ENCODE assay signal across 9 cellular contexts in genomic region chr19:46951236-46951986, GRCh38.
DNase-seq lines count a peak whose midpoint lies in the region; ATAC-seq, FAIRE-seq and TF ChIP-seq lines count a peak whose summit lies in the region.
"Had no signal": no experiment of that assay in that cellular context is flagged by ENCODE, and none has a peak within 500 bp of the region (broad histone marks: within the 10 kb centered on the region; RNA-seq: fewer than 3 reads in every experiment).

No MANE protein-coding gene starts in this region.

- no peaks in the 10 kb centered on the region for H3K9me3 ChIP-seq in PC-3 (ENCODE audit: low read length)
- no peaks in the 10 kb centered on the region for H3K9me3 ChIP-seq in upper lobe of right lung

- H3K36me3 ChIP-seq in PC-3 (ENCODE audit: low read depth, low read length) = no peaks in the 10 kb centered on the region
- H3K36me3 ChIP-seq in upper lobe of right lung = no peaks in the 10 kb centered on the region

- no peaks in the 10 kb centered on the region for H3K27me3 ChIP-seq in PC-3 (ENCODE audit: low read length)
- H3K27me3 ChIP-seq in upper lobe of right lung = no peaks in the 10 kb centered on the region

- peak overlapping the region; percentile 57 for H3K9ac ChIP-seq in PC-3 (ENCODE audit: low read length)

- intact Hi-C loops in PC-3 (cut with micrococcal nuclease) (loop anchor here (5.0 kb wide), 1 partner anchor 41 kb away; no protein-coding TSS in a partner anchor), upper lobe of right lung (cut with DNase I) (no loop called here)

- CTCF ChIA-PET in PC-3 (lab: Charles Lee) = no interaction called here

- peaks cover 69% of the 10 kb centered on the region for H3K79me2 ChIP-seq in PC-3 (ENCODE audit: low read length)

- no peaks in the 10 kb centered on the region for H3K9me3 Mint-ChIP-seq in activated naive CD4-positive, alpha-beta T cell treated with anti-CD3 and anti-CD28 coated beads, Interleukin-2, amount 50 U/mL, for 72 hours
- no peaks in the 10 kb centered on the region for H3K9me3 Mint-ChIP-seq in stimulated activated naive CD8-positive, alpha-beta T cell treated with anti-CD3 and anti-CD28 coated beads, Interleukin-15, amount 100 ng/mL, for 72 hours

- H3K4me1 ChIP-seq in PC-3 (ENCODE audit: insufficient read depth, low read length) (peaks cover 43% of the 10 kb centered on the region), upper lobe of right lung (peaks cover 54% of the 10 kb centered on the region)

- H3K36me3 Mint-ChIP-seq in activated naive CD4-positive, alpha-beta T cell treated with anti-CD3 and anti-CD28 coated beads, Interleukin-2, amount 50 U/mL, for 72 hours = no peaks in the 10 kb centered on the region

- no TSS peak for BruUV-seq in PC-3 (replicated peaks; lab: Mats Ljungman, UMichigan)

- ATAC-seq in activated naive CD4-positive, alpha-beta T cell treated with anti-CD3 and anti-CD28 coated beads, Interleukin-2, amount 50 U/mL, for 72 hours = peak; percentile 80 to 89
- peak; percentile 86 for ATAC-seq in PC-3
- ATAC-seq in stimulated activated naive CD8-positive, alpha-beta T cell treated with anti-CD3 and anti-CD28 coated beads, Interleukin-15, amount 100 ng/mL, for 72 hours = peak; percentile 78
- ATAC-seq in upper lobe of right lung = no peak

- no peaks in the 10 kb centered on the region for H3K9me2 ChIP-seq in PC-3 (replicated peaks; ENCODE audit: low read length)

- no peak for TF ChIP-seq CTCF in PC-3 (conservative IDR thresholded peaks at IDR 0.05; ENCODE audit: low read depth, low read length)
- no peak for TF ChIP-seq CTCF in fibroblast of the aortic adventitia (IDR thresholded peaks at IDR 0.05; ENCODE audit: insufficient read depth, low read length)
- no peak for TF ChIP-seq CTCF in upper lobe of right lung (IDR thresholded peaks at IDR 0.05)

- peak overlapping the region; percentile 76 for H3K4me2 ChIP-seq in PC-3 (ENCODE audit: low read length)

- POLR2A ChIA-PET in PC-3 (lab: Charles Lee; ENCODE audit: unreplicated experiment) = interaction anchor here (0.6 kb wide), 1 partner anchor 77 kb away, joined by 6 read pairs; no protein-coding TSS in a partner anchor

- H3K27ac Mint-ChIP-seq in activated naive CD4-positive, alpha-beta T cell treated with anti-CD3 and anti-CD28 coated beads, Interleukin-2, amount 50 U/mL, for 72 hours = peak overlapping the region; percentile 32 to 46
- peak overlapping the region in 1 of 2 donors; percentile 36 for H3K27ac Mint-ChIP-seq in stimulated activated naive CD8-positive, alpha-beta T cell treated with anti-CD3 and anti-CD28 coated beads, Interleukin-15, amount 100 ng/mL, for 72 hours

- H3K27ac ChIP-seq in PC-3 (ENCODE audit: low read length) (peak overlapping the region; percentile 87), upper lobe of right lung (no peak overlapping the region)

- no peak overlapping the region for H2AFZ ChIP-seq in PC-3 (ENCODE audit: low read length)

- H4K20me1 ChIP-seq in PC-3 (ENCODE audit: low read length) = no peaks in the 10 kb centered on the region

- no peak overlapping the region for H3K4me3 Mint-ChIP-seq in stimulated activated naive CD8-positive, alpha-beta T cell treated with anti-CD3 and anti-CD28 coated beads, Interleukin-15, amount 100 ng/mL, for 72 hours

- no peak for DNase-seq in activated naive CD4-positive, alpha-beta T cell treated with anti-CD3 and anti-CD28 coated beads, Interleukin-2, amount 50 U/mL, for 72 hours (ENCODE audit: low spot score in 2 of 2)
- DNase-seq in activated naive CD4-positive, alpha-beta T cell (lab: John Stamatoyannopoulos, UW) = no peak
- DNase-seq in PC-3 (peak; percentile 94), fibroblast of the aortic adventitia (ENCODE audit: low read depth) (peak; percentile 68), NCI-H1417 treated with DMSO at 0.1 percent for 48 hours (lab: John Stamatoyannopoulos, UW) (no peak), upper lobe of right lung (no peak), urothelium cell line (ENCODE audit: low spot score) (no peak)
- DNase-seq in stimulated activated naive CD8-positive, alpha-beta T cell treated with anti-CD3 and anti-CD28 coated beads, Interleukin-15, amount 100 ng/mL, for 72 hours = no peak
- DNase-seq: NCI-H446 had no signal

- no peak for FAIRE-seq in urothelium cell line (lab: Jason Lieb, UNC)

- H3F3A ChIP-seq in PC-3 (ENCODE audit: low read length, unreplicated experiment) = peaks cover 5% of the 10 kb centered on the region

- H3K4me3 ChIP-seq in PC-3 (ENCODE audit: low read length) = peak overlapping the region; percentile 35; the same call in 1 of the 2 replicates
- H3K4me3 ChIP-seq in fibroblast of the aortic adventitia (ENCODE audit: low read depth, low read length) = no peak overlapping the region
- H3K4me3 ChIP-seq in upper lobe of right lung = no peak overlapping the region

- H3K27me3 Mint-ChIP-seq in stimulated activated naive CD8-positive, alpha-beta T cell treated with anti-CD3 and anti-CD28 coated beads, Interleukin-15, amount 100 ng/mL, for 72 hours = no peaks in the 10 kb centered on the region

- peaks cover 51% of the 10 kb centered on the region for H3K4me1 Mint-ChIP-seq in stimulated activated naive CD8-positive, alpha-beta T cell treated with anti-CD3 and anti-CD28 coated beads, Interleukin-15, amount 100 ng/mL, for 72 hours

Comparison
In these comparisons a context has a peak if more than half of its experiments do, and no peak if none do; other contexts are left out.
1. DNase-seq: peak in PC-3 (single experiment) and fibroblast of the aortic adventitia (single experiment); none in activated naive CD4-positive, alpha-beta T cell treated with anti-CD3 and anti-CD28 coated beads, Interleukin-2, amount 50 U/mL, for 72 hours (0 of 2), activated naive CD4-positive, alpha-beta T cell (0 of 4), stimulated activated naive CD8-positive, alpha-beta T cell treated with anti-CD3 and anti-CD28 coated beads, Interleukin-15, amount 100 ng/mL, for 72 hours (0 of 2), NCI-H1417 treated with DMSO at 0.1 percent for 48 hours (single experiment), upper lobe of right lung (single experiment) and urothelium cell line (single experiment).